Comparison of ENCODE assay signal across 8 cellular contexts in the genomic region with DNA sequence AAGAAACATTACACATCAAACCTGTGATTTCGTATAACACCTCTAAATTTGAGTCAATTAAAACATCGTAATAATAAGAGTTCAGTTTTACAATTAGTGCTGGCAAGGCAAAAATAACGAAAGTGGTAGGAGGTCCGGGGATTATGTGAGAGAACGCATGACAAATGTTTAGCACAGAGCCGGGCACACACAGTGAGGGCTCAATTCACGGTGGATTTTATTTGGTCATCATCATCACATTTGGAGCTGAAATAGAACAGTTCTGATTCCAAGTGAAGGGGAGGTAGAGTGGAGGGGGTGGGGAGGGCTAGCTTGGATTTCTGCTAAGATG. TPM values are rescaled to one million over a fixed set of nuclear protein-coding genes. Genes with fewer than 3 reads are reported as not detected.
A peak's percentile ranks its signal among the peaks of the same experiment; 100 is the strongest.
DNase-seq lines count a peak whose midpoint lies in the region; ATAC-seq, FAIRE-seq and TF ChIP-seq lines count a peak whose summit lies in the region.

No MANE protein-coding gene starts in this region.

- ATAC-seq in A549 (no peak; a peak in 2 of 6 replicates), GM21576 (IDR thresholded peaks at IDR 0.05; ENCODE audit: unreplicated experiment) (no peak), HG03469 (IDR thresholded peaks at IDR 0.05; ENCODE audit: unreplicated experiment) (no peak), GM21515 (IDR thresholded peaks at IDR 0.05; ENCODE audit: unreplicated experiment) (no peak)

- peak overlapping the region; percentile 76 for H3K9ac ChIP-seq in mucosa of stomach (ENCODE audit: low read length)

- H3K27ac ChIP-seq in A549: peak overlapping the region; percentile 85 to 94

- DNase-seq in A549 (ENCODE audit: low read depth in 1 of 2, low spot score in 1 of 2) (no peak), HFF-Myc (ENCODE audit: extremely low read depth, low read depth) (no peak), MCF 10A (ENCODE audit: unreplicated experiment) (no peak), HTR-8/SVneo (ENCODE audit: insufficient read length, low spot score) (no peak)

- CTCF ChIA-PET in A549 (lab: Yijun Ruan, JAX) (interaction anchor here (1.6 to 4.8 kb wide), 7 partner anchors 9 to 43 kb away, joined by 5 to 41 read pairs (median 10); no protein-coding TSS in a partner anchor), MCF 10A (lab: Yijun Ruan, JAX) (interaction anchor here (0.6 to 3.5 kb wide), 10 partner anchors 9 to 427 kb away, joined by 3 to 41 read pairs (median 4); no protein-coding TSS in a partner anchor)

- H3K4me3 ChIP-seq in A549 (peak overlapping the region; percentile 68), HFF-Myc (replicated peaks; ENCODE audit: low read depth, low read length) (peak overlapping the region; percentile 53), mucosa of stomach (ENCODE audit: low read length) (peak overlapping the region; percentile 67)

- H3K9me3 ChIP-seq in A549: no peaks in the 10 kb centered on the region
- H3K9me3 ChIP-seq in mucosa of stomach (ENCODE audit: control insufficient read depth, low read length): no peaks in the 10 kb centered on the region

- peak overlapping the region; percentile 83 for H3K4me3 Mint-ChIP-seq in MCF 10A (ENCODE audit: unreplicated experiment)

- H3K4me2 ChIP-seq in A549: peak overlapping the region; percentile 89

- 81% methylated on average over 7 of the region's 7 CpGs for WGBS in A549 (ENCODE audit: missing lambda C conversion rate)

- POLR2A ChIA-PET in A549 (lab: Yijun Ruan, JAX) (interaction anchor here (0.8 to 2.0 kb wide), 8 partner anchors 11 to 83 kb away, joined by 3 to 51 read pairs (median 10); partner anchors contain the start of genes H3-3A and SDE2), MCF 10A (lab: Yijun Ruan, JAX) (interaction anchor here (0.7 to 5.7 kb wide), 17 partner anchors 9 to 1843 kb away, joined by 3 to 99 read pairs (median 8); partner anchors contain the start of genes H3-3A and SDE2)

- TF ChIP-seq EP300 in A549 (IDR thresholded peaks at IDR 0.05): no peak

- intact Hi-C loops in MCF 10A (cut with micrococcal nuclease): loop anchor here (2.0 to 5.0 kb wide), 2 partner anchors 18 to 40 kb away; no protein-coding TSS in a partner anchor

- H3K27me3 ChIP-seq in mucosa of stomach (ENCODE audit: control insufficient read depth, insufficient read depth, low read length): no peaks in the 10 kb centered on the region

- no peaks in the 10 kb centered on the region for H3K27me3 Mint-ChIP-seq in MCF 10A (ENCODE audit: insufficient read depth, unreplicated experiment)

- no TSS peak for BruUV-seq in MCF 10A (replicated peaks; lab: Mats Ljungman, UMichigan)

- TF ChIP-seq RAD21 in A549 (conservative IDR thresholded peaks at IDR 0.05 in 1 of 2, IDR thresholded peaks at IDR 0.05 in 1 of 2): no peak

- TF ChIP-seq POLR2A in A549 (IDR thresholded peaks at IDR 0.05; ENCODE audit: low read length): no peak

- H3K4me1 Mint-ChIP-seq in MCF 10A (ENCODE audit: insufficient read depth, unreplicated experiment): peaks cover 6% of the 10 kb centered on the region

- no peaks in the 10 kb centered on the region for H3K36me3 ChIP-seq in mucosa of stomach (ENCODE audit: control insufficient read depth, insufficient read depth, low read length)

- FAIRE-seq in A549 (lab: Jason Lieb, UNC) (no peak), HTR-8/SVneo (lab: Jason Lieb, UNC) (no peak)

- H3K36me3 Mint-ChIP-seq in MCF 10A (ENCODE audit: insufficient read depth, unreplicated experiment): no peaks in the 10 kb centered on the region

- TF ChIP-seq CTCF in A549 (IDR thresholded peaks at IDR 0.05) (no peak), HFF-Myc (IDR thresholded peaks at IDR 0.05; ENCODE audit: low read depth, low read length, missing control alignments) (no peak), MCF 10A (IDR thresholded peaks at IDR 0.05; ENCODE audit: unreplicated experiment) (no peak)

- no peaks in the 10 kb centered on the region for H3K9me3 Mint-ChIP-seq in MCF 10A (ENCODE audit: unreplicated experiment)

- peaks cover 4% of the 10 kb centered on the region; the same call in 2 of the 3 replicates for H3K4me1 ChIP-seq in A549
- H3K4me1 ChIP-seq in mucosa of stomach (ENCODE audit: control insufficient read depth, insufficient read depth, low read length): peaks cover 6% of the 10 kb centered on the region

- peak overlapping the region; percentile 24 for H3K27ac Mint-ChIP-seq in MCF 10A (ENCODE audit: low read depth, unreplicated experiment)

TF ChIP-seq in A549, 52 proteins besides CTCF, POLR2A, EP300 and RAD21:
- TF ChIP-seq E2F6 (IDR thresholded peaks at IDR 0.05; ENCODE audit: borderline replicate concordance, low read depth) (no peak), MAFK (IDR thresholded peaks at IDR 0.05; ENCODE audit: partially characterized antibody) (peak; percentile 81)

RNA-seq across cellular contexts. Expression of gene H3-3A, which starts 20.0 kb away (rescaled TPM):
- polyA plus RNA-seq in A549 (2011; rRNA removed) (366 and 457 TPM in 2 replicates), A549 (2017; fragmentation: RNase III; extraction: RNeasy Plus Mini Kit Qiagen cat#74134 plus additional on column Dnase treatment) (451 to 534 TPM (median 530 TPM) in 3 replicates)
- polyA plus RNA-seq in A549 (2012; cell fraction: cytosol; rRNA removed): 369 and 462 TPM in 2 replicates
- polyA plus RNA-seq in A549 (2012; cell fraction: nucleus; rRNA removed): 137 and 170 TPM in 2 replicates
- 54.3 and 60.0 TPM in 2 replicates for polyA minus RNA-seq in A549 (2011; rRNA and poly(A)+ RNA removed)
- 635 and 710 TPM in 2 replicates for total RNA-seq in MCF 10A (2022)
